Comparison of ENCODE assay signal across 9 cellular contexts in genomic region chr7:44489955-44490350, GRCh38. TPM values are rescaled to one million over a fixed set of nuclear protein-coding genes. Genes with fewer than 3 reads are reported as not detected.
DNase-seq lines count a peak whose midpoint lies in the region; ATAC-seq, FAIRE-seq and TF ChIP-seq lines count a peak whose summit lies in the region.
"Had no signal": no experiment of that assay in that cellular context is flagged by ENCODE, and none has a peak within 500 bp of the region (broad histone marks: within the 10 kb centered on the region; RNA-seq: fewer than 3 reads in every experiment).

No MANE protein-coding gene starts in this region.

- H3K9me3 ChIP-seq in AG04450 (ENCODE audit: control insufficient read depth, insufficient read depth, low read length) (no peaks in the 10 kb centered on the region; the same call in 1 of the 2 replicates), SJCRH30 (replicated peaks) (no peaks in the 10 kb centered on the region), HepG2 (ENCODE audit: low read length) (no peaks in the 10 kb centered on the region), suprapubic skin (no peaks in the 10 kb centered on the region)

- peaks cover 6% of the 10 kb centered on the region; the same call in 1 of the 2 replicates for H3K4me1 ChIP-seq in SJCRH30
- peaks cover 61% of the 10 kb centered on the region for H3K4me1 ChIP-seq in HepG2 (ENCODE audit: insufficient read depth, low read length)
- H3K4me1 ChIP-seq in suprapubic skin = peaks cover 46% of the 10 kb centered on the region

- BruUV-seq in HepG2 (replicated peaks; lab: Mats Ljungman, UMichigan) = TSS peak; percentile 68

- in situ Hi-C loops in HepG2 (cut with HindIII; ENCODE audit: extremely low pct_ligation_motif_present, low pct_unique_long_range_greater_than_20kb) = no loop called here

- POLR2A ChIA-PET in AG04450 (lab: Yijun Ruan, JAX) (interaction anchor here (0.7 to 1.4 kb wide), 3 partner anchors 10 to 289 kb away, joined by 3 to 4 read pairs (median 3); no protein-coding TSS in a partner anchor), HepG2 (lab: Yijun Ruan, JAX) (interaction anchor here (0.7 to 2.8 kb wide), 10 partner anchors 8 to 85 kb away, joined by 3 to 18 read pairs (median 4); partner anchors contain the start of genes DDX56 and NPC1L1)

- no peak overlapping the region for H2AFZ ChIP-seq in HepG2 (ENCODE audit: low read length)

- TF ChIP-seq EP300 in HepG2 (IDR thresholded peaks at IDR 0.05; ENCODE audit: low read depth in 2 of 2, low read length in 2 of 2) (no peak), HepG2 (CRISPR knock-in tag; IDR thresholded peaks at IDR 0.05; ENCODE audit: borderline replicate concordance) (no peak), suprapubic skin (IDR thresholded peaks at IDR 0.05) (no peak)

- no peak for TF ChIP-seq RAD21 in HepG2 (CRISPR knock-in tag; IDR thresholded peaks at IDR 0.05)

- H3K27me3 ChIP-seq in AG04450 (ENCODE audit: control insufficient read depth, insufficient read depth, low read length) (no peaks in the 10 kb centered on the region), SJCRH30 (no peaks in the 10 kb centered on the region), HepG2 (ENCODE audit: control insufficient read depth in 1 of 2, insufficient read depth in 2 of 2, low read length in 2 of 2) (no peaks in the 10 kb centered on the region; a peak in 1 of 5 replicates), suprapubic skin (peaks cover 16% of the 10 kb centered on the region)

- no peak for DNase-seq in AG04450 (ENCODE audit: low read depth, low spot score)
- no peak for DNase-seq in SJCRH30
- peak; percentile 26 to 52 for DNase-seq in cardiac fibroblast (ENCODE audit: low read depth in 2 of 2)
- no peak for DNase-seq in HepG2 (ENCODE audit: low spot score)
- DNase-seq in suprapubic skin (ENCODE audit: low spot score in 2 of 2) = no peak
- no peak for DNase-seq in NCI-H345 treated with DMSO at 0.1 percent for 48 hours (lab: John Stamatoyannopoulos, UW; ENCODE audit: unreplicated experiment)

- peak overlapping the region; percentile 95 for H3K4me3 ChIP-seq in AG04450 (ENCODE audit: low read depth, low read length)
- H3K4me3 ChIP-seq in SJCRH30 = peak overlapping the region; percentile 75
- peak overlapping the region; percentile 79 to 83 for H3K4me3 ChIP-seq in cardiac fibroblast (replicated peaks in 1 of 2; ENCODE audit: low read depth in 2 of 2, low read length in 2 of 2)
- peak overlapping the region; percentile 74 to 93 (median 90) for H3K4me3 ChIP-seq in HepG2 (replicated peaks in 1 of 3; ENCODE audit: insufficient read depth in 1 of 3, low read depth in 2 of 3, low read length in 3 of 3)
- peak overlapping the region; percentile 86 for H3K4me3 ChIP-seq in suprapubic skin

- TF ChIP-seq CTCF in AG04450 (IDR thresholded peaks at IDR 0.05; ENCODE audit: low read depth, low read length) = no peak
- TF ChIP-seq CTCF in cardiac fibroblast (IDR thresholded peaks at IDR 0.05; ENCODE audit: low read depth, low read length) = no peak
- no peak for TF ChIP-seq CTCF in HepG2 (CRISPR knock-in tag; IDR thresholded peaks at IDR 0.05)
- TF ChIP-seq CTCF in suprapubic skin (IDR thresholded peaks at IDR 0.05) = no peak

- intact Hi-C loops in HepG2 (cut with micrococcal nuclease; ENCODE audit: unreplicated experiment) = loop anchor here (5.0 kb wide), 2 partner anchors 52 to 82 kb away; partner anchors contain the start of genes DDX56 and NPC1L1

- no peaks in the 10 kb centered on the region for H4K20me1 ChIP-seq in HepG2 (ENCODE audit: insufficient read depth, low read length)

- CTCF ChIA-PET in AG04450 (lab: Charles Lee) = interaction anchor here (0.7 to 4.2 kb wide), 7 partner anchors 10 to 249 kb away, joined by 3 to 38 read pairs (median 3); partner anchors contain the start of gene DDX56
- CTCF ChIA-PET in HepG2 (lab: Yijun Ruan, JAX; ENCODE audit: low intra/inter-chr PET ratio, low total read pairs) = no interaction called here

- TF ChIP-seq POLR2A in HepG2 (IDR thresholded peaks at IDR 0.05; ENCODE audit: insufficient read depth in 1 of 2, low read depth in 2 of 2, low read length in 2 of 2) (no peak), suprapubic skin (IDR thresholded peaks at IDR 0.05) (no peak)

- WGBS in HepG2 (ENCODE audit: low lambda C conversion rate) = 1% methylated on average over 15 of the region's 19 CpGs
- 0% methylated on average over 15 of the region's 19 CpGs for WGBS in suprapubic skin

- ATAC-seq in GM18519 (IDR thresholded peaks at IDR 0.05; ENCODE audit: low FRiP score, unreplicated experiment) (peak; percentile 8), HG03066 (IDR thresholded peaks at IDR 0.05; ENCODE audit: low read depth, unreplicated experiment) (peak; percentile 26), HepG2 (peak; percentile 50)

- peaks cover 41% of the 10 kb centered on the region for H3K79me2 ChIP-seq in HepG2 (ENCODE audit: insufficient read depth, low read length)

- peaks cover 4% of the 10 kb centered on the region for H3K36me3 ChIP-seq in SJCRH30
- peaks cover under 1 to 11% of the 10 kb centered on the region in 2 experiments; a peak in 4 of 5 replicates for H3K36me3 ChIP-seq in HepG2 (replicated peaks in 1 of 2; ENCODE audit: control insufficient read depth in 1 of 2, insufficient read depth in 2 of 2, low read length in 2 of 2)
- peaks cover 1% of the 10 kb centered on the region for H3K36me3 ChIP-seq in suprapubic skin

- FAIRE-seq in HepG2 (lab: Jason Lieb, UNC) = no peak

- H3K27ac ChIP-seq in AG04450 (ENCODE audit: low read depth, low read length) (peak overlapping the region; percentile 24), SJCRH30 (peak overlapping the region; percentile 96), HepG2 (ENCODE audit: extremely low read length, insufficient read depth, low read length) (peak overlapping the region; percentile 96), suprapubic skin (peak overlapping the region; percentile 91)

- H3K4me2 ChIP-seq in HepG2 (ENCODE audit: low read depth, low read length) = peak overlapping the region; percentile 82

- peak overlapping the region; percentile 85 for H3K9ac ChIP-seq in HepG2 (ENCODE audit: insufficient read depth, low read depth, low read length)

RNA-seq across cellular contexts. Expression of gene NUDCD3, which starts 0.5 kb away (rescaled TPM):
- 61.4 and 77.0 TPM in 2 replicates for polyA plus RNA-seq in AG04450 (2011; rRNA removed)
- polyA minus RNA-seq in AG04450 (2011; rRNA and poly(A)+ RNA removed) = 76.7 and 85.1 TPM in 2 replicates
- total RNA-seq in SJCRH30 (2014; rRNA removed; shearing (Covaris generic)) = 57.6 and 60.2 TPM in 2 replicates
- 49.9 and 54.6 TPM in 2 replicates for total RNA-seq in HepG2 (2016; rRNA removed; fragmentation: Illumina TruSeq; extraction: Trizol)
- total RNA-seq in HepG2 (2016; cell fraction: cytosol; rRNA removed; fragmentation: Illumina TruSeq; extraction: Trizol; ENCODE audit: low read depth) = 13.4 and 14.8 TPM in 2 replicates
- total RNA-seq in HepG2 (2016; cell fraction: insoluble cytoplasmic fraction; rRNA removed; fragmentation: Illumina TruSeq; extraction: Trizol) = 43.2 and 52.2 TPM in 2 replicates
- total RNA-seq in HepG2 (2016; cell fraction: membrane; rRNA removed; fragmentation: Illumina TruSeq; extraction: Trizol) = 11.7 and 13.3 TPM in 2 replicates
- 42.0 and 47.5 TPM in 2 replicates for total RNA-seq in HepG2 (2016; cell fraction: nucleus; rRNA removed; fragmentation: Illumina TruSeq; extraction: Trizol)
- 20.8 and 25.4 TPM in 2 replicates for polyA plus RNA-seq in HepG2 (2011; rRNA removed)
- polyA plus RNA-seq in HepG2 (2011; cell fraction: cytosol; rRNA removed) = 21.8 and 27.6 TPM in 2 replicates
- polyA plus RNA-seq in HepG2 (2011; cell fraction: nucleus; rRNA removed) = 32.7 and 41.3 TPM in 2 replicates
- polyA plus RNA-seq in HepG2 (2012) = 27.9 and 29.4 TPM in 2 replicates
- polyA plus RNA-seq in HepG2 (2016; cell fraction: cytosol; fragmentation: Illumina TruSeq; extraction: Trizol; ENCODE audit: low read depth) = 2.5 and 3.1 TPM in 2 replicates
- polyA plus RNA-seq in HepG2 (2016; cell fraction: insoluble cytoplasmic fraction; fragmentation: Illumina TruSeq; extraction: Trizol; ENCODE audit: low read depth) = 30.1 and 34.3 TPM in 2 replicates
- 5.2 and 6.4 TPM in 2 replicates for polyA plus RNA-seq in HepG2 (2016; cell fraction: membrane; fragmentation: Illumina TruSeq; extraction: Trizol; ENCODE audit: low read depth)
- 35.7 and 42.8 TPM in 2 replicates for polyA plus RNA-seq in HepG2 (2016; cell fraction: nucleus; fragmentation: Illumina TruSeq; extraction: Trizol; ENCODE audit: insufficient read depth, low read depth)
- polyA minus RNA-seq in HepG2 (2011; rRNA and poly(A)+ RNA removed; ENCODE audit: low replicate concordance) = 43.7 and 47.9 TPM in 2 replicates
- 19.5 and 27.3 TPM in 2 replicates for polyA minus RNA-seq in HepG2 (2011; cell fraction: cytosol; rRNA and poly(A)+ RNA removed)
- 36.7 and 44.8 TPM in 2 replicates for polyA minus RNA-seq in HepG2 (2011; cell fraction: nucleus; rRNA and poly(A)+ RNA removed)
- 100 to 1,000 TPM in 1 of 4 donors, 10 to 100 TPM in 3; 54.3 to 101 (median 64.4) TPM for total RNA-seq in suprapubic skin

RNA-seq across cellular contexts. Expression of gene NPC1L1, which starts 51.2 kb away (rescaled TPM):
- polyA plus RNA-seq in AG04450 (2011; rRNA removed) (0.36 and 0.42 TPM in 2 replicates), HepG2 (2011; rRNA removed) (14.5 and 26.6 TPM in 2 replicates)
- polyA minus RNA-seq in AG04450 (2011; rRNA and poly(A)+ RNA removed) = 0.17 and 0.37 TPM in 2 replicates
- total RNA-seq in SJCRH30 (2014; rRNA removed; shearing (Covaris generic)) = not detected in 2 replicates
- total RNA-seq in HepG2 (2016; rRNA removed; fragmentation: Illumina TruSeq; extraction: Trizol) (3.8 and 4.8 TPM in 2 replicates), suprapubic skin (under 1 TPM in 1 of 4 donors, not detected in 3; 0.24 TPM)
- 1.9 and 2.0 TPM in 2 replicates for total RNA-seq in HepG2 (2016; cell fraction: cytosol; rRNA removed; fragmentation: Illumina TruSeq; extraction: Trizol; ENCODE audit: low read depth)
- 2.9 and 4.5 TPM in 2 replicates for total RNA-seq in HepG2 (2016; cell fraction: insoluble cytoplasmic fraction; rRNA removed; fragmentation: Illumina TruSeq; extraction: Trizol)
- 3.9 and 4.0 TPM in 2 replicates for total RNA-seq in HepG2 (2016; cell fraction: membrane; rRNA removed; fragmentation: Illumina TruSeq; extraction: Trizol)
- total RNA-seq in HepG2 (2016; cell fraction: nucleus; rRNA removed; fragmentation: Illumina TruSeq; extraction: Trizol) = 10.5 and 11.9 TPM in 2 replicates
- polyA plus RNA-seq in HepG2 (2011; cell fraction: cytosol; rRNA removed) = 10.4 and 11.4 TPM in 2 replicates
- polyA plus RNA-seq in HepG2 (2011; cell fraction: nucleus; rRNA removed) = 72.5 and 82.9 TPM in 2 replicates
- 14.5 and 17.3 TPM in 2 replicates for polyA plus RNA-seq in HepG2 (2012)
- 2.2 and 2.7 TPM in 2 replicates for polyA plus RNA-seq in HepG2 (2016; cell fraction: cytosol; fragmentation: Illumina TruSeq; extraction: Trizol; ENCODE audit: low read depth)
- 4.9 and 6.8 TPM in 2 replicates for polyA plus RNA-seq in HepG2 (2016; cell fraction: insoluble cytoplasmic fraction; fragmentation: Illumina TruSeq; extraction: Trizol; ENCODE audit: low read depth)
- 4.3 TPM in 2 replicates for polyA plus RNA-seq in HepG2 (2016; cell fraction: membrane; fragmentation: Illumina TruSeq; extraction: Trizol; ENCODE audit: low read depth)
- 43.1 and 46.9 TPM in 2 replicates for polyA plus RNA-seq in HepG2 (2016; cell fraction: nucleus; fragmentation: Illumina TruSeq; extraction: Trizol; ENCODE audit: insufficient read depth, low read depth)
- polyA minus RNA-seq in HepG2 (2011; rRNA and poly(A)+ RNA removed; ENCODE audit: low replicate concordance) = 0.19 and 29.3 TPM in 2 replicates
- 9.6 and 11.7 TPM in 2 replicates for polyA minus RNA-seq in HepG2 (2011; cell fraction: cytosol; rRNA and poly(A)+ RNA removed)
- 16.9 and 24.6 TPM in 2 replicates for polyA minus RNA-seq in HepG2 (2011; cell fraction: nucleus; rRNA and poly(A)+ RNA removed)
- total RNA-seq: NCI-H460 had no signal

Comparison
In these comparisons a context has a peak if more than half of its experiments do, and no peak if none do; other contexts are left out.
1. DNase-seq: peak in cardiac fibroblast (2 of 2); none in AG04450 (single experiment), SJCRH30 (0 of 2), HepG2 (single experiment), suprapubic skin (0 of 2) and NCI-H345 treated with DMSO at 0.1 percent for 48 hours (single experiment).
2. H3K27ac ChIP-seq: peak in every context shown above with its lines; median percentile 96 in SJCRH30; 96 in HepG2; 91 in suprapubic skin; 24 in AG04450.
3. Peak in every context shown above with its lines, with median percentiles within 50 percentile points of each other: H3K4me3 ChIP-seq and ATAC-seq.